Comparison of ENCODE assay signal across 1 cellular context in the genomic region with DNA sequence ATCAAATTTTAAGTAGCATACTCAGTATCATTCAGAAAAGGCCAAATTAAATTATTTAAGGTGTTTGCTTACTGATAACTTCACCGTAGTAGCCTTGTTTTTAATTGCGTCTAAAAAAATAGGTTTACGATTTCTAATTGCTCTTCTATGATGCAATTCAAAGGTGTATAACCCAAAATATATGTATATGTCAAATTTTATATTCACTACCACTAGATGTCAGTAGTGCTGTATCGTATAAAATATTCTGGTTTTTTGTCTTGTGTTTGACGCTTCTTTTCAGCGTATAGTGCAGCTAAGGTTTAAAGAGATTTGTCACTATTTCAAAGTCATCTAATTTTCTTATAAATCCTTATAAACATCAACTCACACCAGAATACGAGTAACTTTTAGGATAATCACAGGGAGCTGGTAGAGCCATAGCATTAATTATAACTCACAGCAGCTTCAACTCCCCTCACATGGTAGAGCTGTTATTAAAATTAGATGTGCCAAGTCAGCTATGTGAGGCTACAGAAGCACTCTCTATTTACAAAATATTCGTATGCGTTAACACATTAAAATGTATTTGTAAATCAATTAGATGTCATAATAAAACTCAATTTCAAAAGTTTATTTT.
TF ChIP-seq lines count a peak whose summit lies in the region.

No MANE protein-coding gene starts in this region.

TF ChIP-seq in HEK293, 187 proteins besides CTCF, POLR2A, EP300 and RAD21 (continued from another document):
- TF ChIP-seq, protein P1, sequence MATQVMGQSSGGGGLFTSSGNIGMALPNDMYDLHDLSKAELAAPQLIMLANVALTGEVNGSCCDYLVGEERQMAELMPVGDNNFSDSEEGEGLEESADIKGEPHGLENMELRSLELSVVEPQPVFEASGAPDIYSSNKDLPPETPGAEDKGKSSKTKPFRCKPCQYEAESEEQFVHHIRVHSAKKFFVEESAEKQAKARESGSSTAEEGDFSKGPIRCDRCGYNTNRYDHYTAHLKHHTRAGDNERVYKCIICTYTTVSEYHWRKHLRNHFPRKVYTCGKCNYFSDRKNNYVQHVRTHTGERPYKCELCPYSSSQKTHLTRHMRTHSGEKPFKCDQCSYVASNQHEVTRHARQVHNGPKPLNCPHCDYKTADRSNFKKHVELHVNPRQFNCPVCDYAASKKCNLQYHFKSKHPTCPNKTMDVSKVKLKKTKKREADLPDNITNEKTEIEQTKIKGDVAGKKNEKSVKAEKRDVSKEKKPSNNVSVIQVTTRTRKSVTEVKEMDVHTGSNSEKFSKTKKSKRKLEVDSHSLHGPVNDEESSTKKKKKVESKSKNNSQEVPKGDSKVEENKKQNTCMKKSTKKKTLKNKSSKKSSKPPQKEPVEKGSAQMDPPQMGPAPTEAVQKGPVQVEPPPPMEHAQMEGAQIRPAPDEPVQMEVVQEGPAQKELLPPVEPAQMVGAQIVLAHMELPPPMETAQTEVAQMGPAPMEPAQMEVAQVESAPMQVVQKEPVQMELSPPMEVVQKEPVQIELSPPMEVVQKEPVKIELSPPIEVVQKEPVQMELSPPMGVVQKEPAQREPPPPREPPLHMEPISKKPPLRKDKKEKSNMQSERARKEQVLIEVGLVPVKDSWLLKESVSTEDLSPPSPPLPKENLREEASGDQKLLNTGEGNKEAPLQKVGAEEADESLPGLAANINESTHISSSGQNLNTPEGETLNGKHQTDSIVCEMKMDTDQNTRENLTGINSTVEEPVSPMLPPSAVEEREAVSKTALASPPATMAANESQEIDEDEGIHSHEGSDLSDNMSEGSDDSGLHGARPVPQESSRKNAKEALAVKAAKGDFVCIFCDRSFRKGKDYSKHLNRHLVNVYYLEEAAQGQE (tag by site-specific recombination; IDR thresholded peaks at IDR 0.05) = no peak
